In genomic region chr2:24919977-24920812, GRCh38 we compare ENCODE assay signal across 8 cellular contexts. TPM values are rescaled to one million over a fixed set of nuclear protein-coding genes. Genes with fewer than 3 reads are reported as not detected.
DNase-seq lines count a peak whose midpoint lies in the region; ATAC-seq, FAIRE-seq and TF ChIP-seq lines count a peak whose summit lies in the region.

Gene ADCY3, minus strand, starts transcription at chr2:24920237. Its CDS starts 1,250 bp downstream, at chr2:24918987.

- peaks cover 50% of the 10 kb centered on the region for H3K4me1 ChIP-seq in DND-41 (ENCODE audit: insufficient read depth, low read length)
- H3K4me1 ChIP-seq in spleen = peaks cover 8 to 40% (median 30%) of the 10 kb centered on the region in 6 donors

- no peaks in the 10 kb centered on the region for H3K27me3 ChIP-seq in DND-41 (ENCODE audit: insufficient read depth, low read length, poor library complexity)
- no peaks in the 10 kb centered on the region for H3K27me3 ChIP-seq in bronchial epithelial cell (ENCODE audit: control insufficient read depth, insufficient read depth, low read length)
- peaks cover 0 to 15% (median 0%) of the 10 kb centered on the region in 7 donors for H3K27me3 ChIP-seq in spleen (replicated peaks in 1 of 7)

- peak; percentile 72 for DNase-seq in DND-41
- peak; percentile 60 for DNase-seq in HuH-7.5 (ENCODE audit: low spot score)
- no peak for DNase-seq in bronchial epithelial cell (ENCODE audit: low read depth)
- DNase-seq in immature natural killer cell = peak; percentile 58 to 60 (median 59)
- DNase-seq in spleen = peak; percentile 91
- DNase-seq in NCI-H2029 (lab: John Stamatoyannopoulos, UW) = no peak

- H3K4me3 Mint-ChIP-seq in immature natural killer cell = peak within 1 kb of the TSS; percentile 85 to 93 (median 92)

- H3K27ac ChIP-seq in DND-41 (ENCODE audit: low read length) (peak within 1 kb of the TSS; percentile 66), spleen (peak within 1 kb of the TSS in 5 of 8 donors; percentile 28 to 80 (median 59))

- peak within 1 kb of the TSS; percentile 84 for H3K4me2 ChIP-seq in DND-41 (ENCODE audit: insufficient read depth, low read length)

- H3K9ac ChIP-seq in DND-41 (ENCODE audit: low read depth, low read length) = peak within 1 kb of the TSS; percentile 82

- H3K9me3 ChIP-seq in DND-41 (ENCODE audit: insufficient read depth, low read length, severe bottlenecking) (no peaks in the 10 kb centered on the region), spleen (no peaks in the 10 kb centered on the region)

- FAIRE-seq in bronchial epithelial cell (lab: Jason Lieb, UNC) = no peak

- ATAC-seq in DND-41 (ENCODE audit: insufficient read depth, low read depth) (peak; percentile 73), GM21390 (IDR thresholded peaks at IDR 0.05; ENCODE audit: unreplicated experiment) (peak; percentile 62)

- H3K36me3 ChIP-seq in DND-41 (ENCODE audit: insufficient read depth, low read length) = peaks cover 29% of the 10 kb centered on the region
- H3K36me3 ChIP-seq in bronchial epithelial cell (ENCODE audit: control insufficient read depth, insufficient read depth, low read length) = peaks cover 9% of the 10 kb centered on the region
- peaks cover 0 to 10% (median 0%) of the 10 kb centered on the region in 6 donors for H3K36me3 ChIP-seq in spleen

- H3K4me1 Mint-ChIP-seq in immature natural killer cell = peaks cover 29 to 30% of the 10 kb centered on the region in 2 donors

- H3K27me3 Mint-ChIP-seq in immature natural killer cell (ENCODE audit: low read depth in 3 of 3) = peaks cover 6 to 12% (median 8%) of the 10 kb centered on the region in 3 donors

- H3K4me3 ChIP-seq in DND-41 (ENCODE audit: low read depth in 1 of 2, low read length in 2 of 2) (peak within 1 kb of the TSS; percentile 68 to 85; a peak in 3 of 4 replicates), WI38 (ENCODE audit: low read depth, low read length) (peak within 1 kb of the TSS; percentile 67), bronchial epithelial cell (ENCODE audit: low read depth, low read length) (peak within 1 kb of the TSS; percentile 54), spleen (peak within 1 kb of the TSS; percentile 37 to 87 (median 61))

- peak within 1 kb of the TSS; percentile 18 to 91 (median 86) for H3K27ac Mint-ChIP-seq in immature natural killer cell

- peaks cover 44% of the 10 kb centered on the region for H3K79me2 ChIP-seq in DND-41 (ENCODE audit: insufficient read depth, low read length)

- no peaks in the 10 kb centered on the region for H3K36me3 Mint-ChIP-seq in immature natural killer cell

- H3K9me3 Mint-ChIP-seq in immature natural killer cell = no peaks in the 10 kb centered on the region

- TF ChIP-seq CTCF in DND-41 (IDR thresholded peaks at IDR 0.05; ENCODE audit: borderline replicate concordance, extremely low read depth, low read length, poor library complexity, severe bottlenecking) = no peak
- no peak for TF ChIP-seq CTCF in WI38 (IDR thresholded peaks at IDR 0.05; ENCODE audit: low read depth, low read length)
- TF ChIP-seq CTCF in bronchial epithelial cell (IDR thresholded peaks at IDR 0.05; ENCODE audit: insufficient read depth, low read length, severe bottlenecking) = no peak
- TF ChIP-seq CTCF in spleen (IDR thresholded peaks at IDR 0.05 in 8 of 11, conservative IDR thresholded peaks at IDR 0.05 in 3 of 11) = no peak

- TF ChIP-seq POLR2A in spleen (IDR thresholded peaks at IDR 0.05) = no peak

- intact Hi-C loops in spleen (cut with DNase I; ENCODE audit: low total_unique reads) = no loop called here

- WGBS in spleen, 5 donors = 0 to 1% (median 1%) methylated on average over 1 to 125 of the region's 125 CpGs

- peaks cover 27% of the 10 kb centered on the region for H4K20me1 ChIP-seq in DND-41 (ENCODE audit: insufficient read depth, low read length)

- peak within 1 kb of the TSS; percentile 86 for H2AFZ ChIP-seq in DND-41 (ENCODE audit: low read depth, low read length)

RNA-seq across cellular contexts. Expression of gene ADCY3, which starts in this region (rescaled TPM):
- total RNA-seq in bronchial epithelial cell (31.1 and 36.0 TPM in 2 replicates), spleen (10 to 100 TPM; 39.6 to 61.5 (median 58.2) TPM)
- polyA plus RNA-seq in immature natural killer cell (1 to 10 TPM in 1 of 3 donors, under 1 TPM in 1, not detected in 1; 0.86 to 2.1 TPM), spleen (10 to 100 TPM; 36.5 to 53.1 (median 42.4) TPM)

Comparison
In these comparisons a context has a peak if more than half of its experiments do, and no peak if none do; other contexts are left out.
1. RNA of gene ADCY3 (polyA plus RNA-seq): 36.5 to 53.1 TPM in spleen; 0.86 to 2.1 TPM in immature natural killer cell; every median in the first group is over 10 times any median in the second.
2. DNase-seq: peak in DND-41 (single experiment), HuH-7.5 (single experiment), immature natural killer cell (3 of 3) and spleen (single experiment); none in bronchial epithelial cell (single experiment) and NCI-H2029 (single experiment).
3. Peak in every context shown above with its lines, with median percentiles within 50 percentile points of each other: H3K4me3 ChIP-seq.